1 cellular context compared by ENCODE assay signal in the genomic region with DNA sequence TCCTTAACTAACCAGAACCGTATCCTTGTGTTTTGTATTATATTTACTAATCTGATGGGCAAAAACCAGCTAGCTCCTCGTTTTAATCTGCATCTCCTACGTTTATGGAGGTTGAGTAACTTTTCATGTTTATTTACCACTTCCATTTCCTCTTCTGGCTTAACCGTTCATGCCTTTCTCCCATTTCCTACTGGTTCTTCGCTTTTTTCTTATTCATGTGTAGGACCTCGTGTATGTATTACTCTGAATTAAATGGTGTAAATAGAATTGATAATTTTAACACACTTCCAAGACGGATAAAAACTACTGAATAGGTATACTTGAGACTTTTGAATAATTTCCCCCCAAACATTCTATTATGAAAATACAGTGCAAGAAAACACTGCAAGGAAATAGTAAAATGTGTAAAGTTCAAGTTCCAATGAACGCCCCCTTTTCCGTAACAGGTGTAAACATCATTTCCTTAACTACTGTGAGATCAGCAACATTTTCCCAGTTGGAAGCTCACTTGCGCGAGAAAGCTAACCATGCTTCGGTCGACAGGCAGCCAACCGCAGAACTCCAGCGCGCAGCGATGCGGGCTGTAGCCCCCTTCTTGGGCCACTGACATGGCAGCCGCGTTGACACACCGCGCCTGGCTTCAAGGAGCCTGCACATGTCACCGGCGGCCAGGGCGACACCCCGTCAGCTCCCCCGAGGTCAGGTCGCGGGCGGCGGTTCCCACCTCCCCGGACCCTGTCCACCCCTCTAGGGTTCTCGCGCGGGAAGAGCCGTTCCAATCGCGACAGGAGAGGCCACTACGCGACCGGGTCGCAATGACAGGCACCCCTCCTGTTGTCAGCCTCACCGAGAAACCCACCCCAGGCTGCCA.
A peak's percentile ranks its signal among the peaks of the same experiment; 100 is the strongest.
TF ChIP-seq lines count a peak whose summit lies in the region.

No MANE protein-coding gene starts in this region.

TF ChIP-seq in HepG2, 621 proteins besides CTCF, POLR2A, EP300 and RAD21 (continued from another document and continues in another):
- TF ChIP-seq, protein P1, sequence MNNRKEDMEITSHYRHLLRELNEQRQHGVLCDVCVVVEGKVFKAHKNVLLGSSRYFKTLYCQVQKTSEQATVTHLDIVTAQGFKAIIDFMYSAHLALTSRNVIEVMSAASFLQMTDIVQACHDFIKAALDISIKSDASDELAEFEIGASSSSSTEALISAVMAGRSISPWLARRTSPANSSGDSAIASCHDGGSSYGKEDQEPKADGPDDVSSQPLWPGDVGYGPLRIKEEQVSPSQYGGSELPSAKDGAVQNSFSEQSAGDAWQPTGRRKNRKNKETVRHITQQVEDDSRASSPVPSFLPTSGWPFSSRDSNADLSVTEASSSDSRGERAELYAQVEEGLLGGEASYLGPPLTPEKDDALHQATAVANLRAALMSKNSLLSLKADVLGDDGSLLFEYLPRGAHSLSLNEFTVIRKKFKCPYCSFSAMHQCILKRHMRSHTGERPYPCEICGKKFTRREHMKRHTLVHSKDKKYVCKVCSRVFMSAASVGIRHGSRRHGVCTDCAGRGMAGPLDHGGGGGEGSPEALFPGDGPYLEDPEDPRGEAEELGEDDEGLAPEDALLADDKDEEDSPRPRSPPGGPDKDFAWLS (CRISPR knock-in tag; IDR thresholded peaks at IDR 0.05; ENCODE audit: borderline replicate concordance) = no peak
- TF ChIP-seq ZNF275 (CRISPR knock-in tag; IDR thresholded peaks at IDR 0.05; ENCODE audit: borderline replicate concordance) (no peak), ZMYM2 (CRISPR knock-in tag; IDR thresholded peaks at IDR 0.05) (no peak), CBFB (CRISPR knock-in tag; IDR thresholded peaks at IDR 0.05) (no peak), ZNF292 (CRISPR knock-in tag; IDR thresholded peaks at IDR 0.05; ENCODE audit: borderline replicate concordance, low read depth) (peak; percentile 31; the same call in 1 of the 2 replicates), GLI4 (CRISPR knock-in tag; IDR thresholded peaks at IDR 0.05; ENCODE audit: borderline replicate concordance) (no peak), ZNF574 (CRISPR knock-in tag; IDR thresholded peaks at IDR 0.05) (no peak), ZNF747 (CRISPR knock-in tag; IDR thresholded peaks at IDR 0.05; ENCODE audit: borderline replicate concordance) (0 out of 2 replicates have a peak, but pooled peaks have one; percentile 22), FIP1L1 (IDR thresholded peaks at IDR 0.05; ENCODE audit: borderline replicate concordance, insufficient read depth, low read depth, low read length) (no peak), MEF2D (CRISPR knock-in tag; IDR thresholded peaks at IDR 0.05) (no peak), ASH2L (IDR thresholded peaks at IDR 0.05; ENCODE audit: insufficient read length, low read depth, low read length) (peak; percentile 74), MEIS2 (CRISPR knock-in tag; IDR thresholded peaks at IDR 0.05) (peak; percentile 21), FUBP1 (CRISPR knock-in tag; IDR thresholded peaks at IDR 0.05; ENCODE audit: borderline replicate concordance) (no peak), NR3C1 (CRISPR knock-in tag; IDR thresholded peaks at IDR 0.05) (no peak), NR2F1 (CRISPR knock-in tag; IDR thresholded peaks at IDR 0.05) (no peak), ZNF383 (CRISPR knock-in tag; IDR thresholded peaks at IDR 0.05; ENCODE audit: borderline replicate concordance) (no peak), CENPX (CRISPR knock-in tag; IDR thresholded peaks at IDR 0.05) (no peak), EEA1 (CRISPR knock-in tag; IDR thresholded peaks at IDR 0.05; ENCODE audit: borderline replicate concordance) (no peak), ONECUT2 (CRISPR knock-in tag; IDR thresholded peaks at IDR 0.05) (no peak), KDM5B (CRISPR knock-in tag; IDR thresholded peaks at IDR 0.05; ENCODE audit: borderline replicate concordance) (peak; percentile 62; the same call in 1 of the 2 replicates), HNRNPLL (IDR thresholded peaks at IDR 0.05; ENCODE audit: low read depth, low read length, poor library complexity, severe bottlenecking) (peak; percentile 4), SCMH1 (CRISPR knock-in tag; IDR thresholded peaks at IDR 0.05; ENCODE audit: borderline replicate concordance) (no peak)
- TF ChIP-seq, protein P2, sequence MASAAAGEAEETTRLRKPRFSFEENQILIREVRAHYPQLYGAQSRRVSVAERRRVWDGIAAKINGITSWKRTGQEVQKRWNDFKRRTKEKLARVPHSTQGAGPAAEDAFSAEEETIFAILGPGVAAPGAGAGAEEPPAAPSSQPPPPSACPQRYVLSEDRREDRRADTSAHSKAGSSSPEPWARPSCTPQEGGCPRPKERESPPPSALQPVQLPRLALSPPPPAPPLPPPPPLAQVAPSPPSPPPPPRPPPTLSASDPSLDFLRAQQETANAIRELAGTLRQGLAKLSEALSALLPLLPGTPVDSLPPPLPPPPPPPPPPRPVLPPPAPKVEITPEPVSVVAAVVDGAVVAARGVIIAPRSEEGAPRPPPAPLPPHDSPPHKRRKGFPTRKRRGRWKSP (CRISPR knock-in tag; IDR thresholded peaks at IDR 0.05) = no peak
- TF ChIP-seq, protein P3, sequence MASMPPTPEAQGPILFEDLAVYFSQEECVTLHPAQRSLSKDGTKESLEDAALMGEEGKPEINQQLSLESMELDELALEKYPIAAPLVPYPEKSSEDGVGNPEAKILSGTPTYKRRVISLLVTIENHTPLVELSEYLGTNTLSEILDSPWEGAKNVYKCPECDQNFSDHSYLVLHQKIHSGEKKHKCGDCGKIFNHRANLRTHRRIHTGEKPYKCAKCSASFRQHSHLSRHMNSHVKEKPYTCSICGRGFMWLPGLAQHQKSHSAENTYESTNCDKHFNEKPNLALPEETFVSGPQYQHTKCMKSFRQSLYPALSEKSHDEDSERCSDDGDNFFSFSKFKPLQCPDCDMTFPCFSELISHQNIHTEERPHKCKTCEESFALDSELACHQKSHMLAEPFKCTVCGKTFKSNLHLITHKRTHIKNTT (CRISPR knock-in tag; IDR thresholded peaks at IDR 0.05) = no peak
- TF ChIP-seq, protein P4, sequence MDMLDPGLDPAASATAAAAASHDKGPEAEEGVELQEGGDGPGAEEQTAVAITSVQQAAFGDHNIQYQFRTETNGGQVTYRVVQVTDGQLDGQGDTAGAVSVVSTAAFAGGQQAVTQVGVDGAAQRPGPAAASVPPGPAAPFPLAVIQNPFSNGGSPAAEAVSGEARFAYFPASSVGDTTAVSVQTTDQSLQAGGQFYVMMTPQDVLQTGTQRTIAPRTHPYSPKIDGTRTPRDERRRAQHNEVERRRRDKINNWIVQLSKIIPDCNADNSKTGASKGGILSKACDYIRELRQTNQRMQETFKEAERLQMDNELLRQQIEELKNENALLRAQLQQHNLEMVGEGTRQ (IDR thresholded peaks at IDR 0.05; ENCODE audit: low read depth, low read length) = no peak
- TF ChIP-seq, protein P4 (CRISPR knock-in tag; IDR thresholded peaks at IDR 0.05; ENCODE audit: borderline replicate concordance) = no peak
- TF ChIP-seq, protein P5, sequence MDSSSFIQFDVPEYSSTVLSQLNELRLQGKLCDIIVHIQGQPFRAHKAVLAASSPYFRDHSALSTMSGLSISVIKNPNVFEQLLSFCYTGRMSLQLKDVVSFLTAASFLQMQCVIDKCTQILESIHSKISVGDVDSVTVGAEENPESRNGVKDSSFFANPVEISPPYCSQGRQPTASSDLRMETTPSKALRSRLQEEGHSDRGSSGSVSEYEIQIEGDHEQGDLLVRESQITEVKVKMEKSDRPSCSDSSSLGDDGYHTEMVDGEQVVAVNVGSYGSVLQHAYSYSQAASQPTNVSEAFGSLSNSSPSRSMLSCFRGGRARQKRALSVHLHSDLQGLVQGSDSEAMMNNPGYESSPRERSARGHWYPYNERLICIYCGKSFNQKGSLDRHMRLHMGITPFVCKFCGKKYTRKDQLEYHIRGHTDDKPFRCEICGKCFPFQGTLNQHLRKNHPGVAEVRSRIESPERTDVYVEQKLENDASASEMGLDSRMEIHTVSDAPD (CRISPR knock-in tag; IDR thresholded peaks at IDR 0.05) = 0 out of 2 replicates have a peak, but pooled peaks have one; percentile 17
- TF ChIP-seq, protein P6, sequence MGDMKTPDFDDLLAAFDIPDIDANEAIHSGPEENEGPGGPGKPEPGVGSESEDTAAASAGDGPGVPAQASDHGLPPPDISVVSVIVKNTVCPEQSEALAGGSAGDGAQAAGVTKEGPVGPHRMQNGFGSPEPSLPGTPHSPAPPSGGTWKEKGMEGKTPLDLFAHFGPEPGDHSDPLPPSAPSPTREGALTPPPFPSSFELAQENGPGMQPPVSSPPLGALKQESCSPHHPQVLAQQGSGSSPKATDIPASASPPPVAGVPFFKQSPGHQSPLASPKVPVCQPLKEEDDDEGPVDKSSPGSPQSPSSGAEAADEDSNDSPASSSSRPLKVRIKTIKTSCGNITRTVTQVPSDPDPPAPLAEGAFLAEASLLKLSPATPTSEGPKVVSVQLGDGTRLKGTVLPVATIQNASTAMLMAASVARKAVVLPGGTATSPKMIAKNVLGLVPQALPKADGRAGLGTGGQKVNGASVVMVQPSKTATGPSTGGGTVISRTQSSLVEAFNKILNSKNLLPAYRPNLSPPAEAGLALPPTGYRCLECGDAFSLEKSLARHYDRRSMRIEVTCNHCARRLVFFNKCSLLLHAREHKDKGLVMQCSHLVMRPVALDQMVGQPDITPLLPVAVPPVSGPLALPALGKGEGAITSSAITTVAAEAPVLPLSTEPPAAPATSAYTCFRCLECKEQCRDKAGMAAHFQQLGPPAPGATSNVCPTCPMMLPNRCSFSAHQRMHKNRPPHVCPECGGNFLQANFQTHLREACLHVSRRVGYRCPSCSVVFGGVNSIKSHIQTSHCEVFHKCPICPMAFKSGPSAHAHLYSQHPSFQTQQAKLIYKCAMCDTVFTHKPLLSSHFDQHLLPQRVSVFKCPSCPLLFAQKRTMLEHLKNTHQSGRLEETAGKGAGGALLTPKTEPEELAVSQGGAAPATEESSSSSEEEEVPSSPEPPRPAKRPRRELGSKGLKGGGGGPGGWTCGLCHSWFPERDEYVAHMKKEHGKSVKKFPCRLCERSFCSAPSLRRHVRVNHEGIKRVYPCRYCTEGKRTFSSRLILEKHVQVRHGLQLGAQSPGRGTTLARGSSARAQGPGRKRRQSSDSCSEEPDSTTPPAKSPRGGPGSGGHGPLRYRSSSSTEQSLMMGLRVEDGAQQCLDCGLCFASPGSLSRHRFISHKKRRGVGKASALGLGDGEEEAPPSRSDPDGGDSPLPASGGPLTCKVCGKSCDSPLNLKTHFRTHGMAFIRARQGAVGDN (CRISPR knock-in tag; IDR thresholded peaks at IDR 0.05) = peak; percentile 76; the same call in 1 of the 2 replicates
